In genomic region chr5:137234973-137235943, GRCh38 we compare ENCODE assay signal across 16 cellular contexts.
DNase-seq lines count a peak whose midpoint lies in the region; ATAC-seq, FAIRE-seq and TF ChIP-seq lines count a peak whose summit lies in the region.
"Had no signal": no experiment of that assay in that cellular context is flagged by ENCODE, and none has a peak within 500 bp of the region (broad histone marks: within the 10 kb centered on the region; RNA-seq: fewer than 3 reads in every experiment).

No MANE protein-coding gene starts in this region.

- H3K36me3 ChIP-seq in PC-9 (ENCODE audit: low read depth) (no peaks in the 10 kb centered on the region), keratinocyte (ENCODE audit: control insufficient read depth in 2 of 2, extremely low read depth in 1 of 2, insufficient read depth in 2 of 2, low read length in 2 of 2) (no peaks in the 10 kb centered on the region), thyroid gland (no peaks in the 10 kb centered on the region)
- H3K36me3 ChIP-seq: brain microvascular endothelial cell, spleen, uterus had no signal

- no peaks in the 10 kb centered on the region for H4K20me1 ChIP-seq in PC-9 (ENCODE audit: insufficient read depth)
- no peaks in the 10 kb centered on the region for H4K20me1 ChIP-seq in keratinocyte (ENCODE audit: control insufficient read depth, extremely low read depth, insufficient read depth, low read length)

- H3K79me2 ChIP-seq in PC-9 (ENCODE audit: low read depth) (no peaks in the 10 kb centered on the region), keratinocyte (ENCODE audit: control insufficient read depth, insufficient read depth, low read length) (no peaks in the 10 kb centered on the region)

- dilution Hi-C loops in keratinocyte (cut with MboI; ENCODE audit: extremely low pct_ligation_motif_present, low sequenced_read_pairs), result no loop called here

- peak; percentile 52 for ATAC-seq in GM18520 (IDR thresholded peaks at IDR 0.05; ENCODE audit: unreplicated experiment)
- peak; percentile 69 for ATAC-seq in HG02798 (IDR thresholded peaks at IDR 0.05; ENCODE audit: poor library complexity, unreplicated experiment)
- ATAC-seq: stimulated activated naive B cell treated with anti-CD40 and anti-IgM and Interleukin-4, amounts not matched to agents 10 μg/mL and 1 μg/mL and 100 μg/mL, for 72 hours had no signal

- H3K27me3 Mint-ChIP-seq in endothelial cell (ENCODE audit: unreplicated experiment), result peaks cover 2% of the 10 kb centered on the region

- H3K9me1 ChIP-seq in keratinocyte (ENCODE audit: control insufficient read depth, extremely low read depth, insufficient read depth, low read length), result no peaks in the 10 kb centered on the region

- H3K9me2 ChIP-seq in PC-9 (ENCODE audit: insufficient read depth), result no peaks in the 10 kb centered on the region

- 85% methylated on average over 10 of the region's 10 CpGs for WGBS in thyroid gland, 2 donors

- 0 out of 2 replicates have a peak overlapping the region, but pooled peaks have one; percentile 12 for H3K4me3 ChIP-seq in PC-9
- H3K4me3 ChIP-seq in keratinocyte (ENCODE audit: control insufficient read depth in 2 of 3, extremely low read depth in 1 of 3, insufficient read depth in 2 of 3, low read depth in 1 of 3, low read length in 3 of 3), result no peak overlapping the region
- H3K4me3 ChIP-seq in thyroid gland (replicated peaks in 1 of 3), result no peak overlapping the region
- H3K4me3 ChIP-seq: spleen, uterus had no signal

- DNase-seq in PC-9, result peak; percentile 58 to 98
- peak; percentile 98 for DNase-seq in keratinocyte (ENCODE audit: low read depth, low spot score)
- no peak for DNase-seq in activated T-cell treated with anti-CD3 and anti-CD28 coated beads for 4 hours
- DNase-seq in endothelial cell (ENCODE audit: low spot score), result no peak
- no peak for DNase-seq in NCI-H2227 treated with DMSO at 0.1 percent for 48 hours (lab: John Stamatoyannopoulos, UW)
- DNase-seq in thyroid gland, result no peak
- DNase-seq: activated CD4-positive, alpha-beta T cell treated with anti-CD3 and anti-CD28 coated beads for 4 hours; activated naive CD4-positive, alpha-beta T cell treated with Interleukin-2 at 50 U/mL for 16 hours; AML-193; brain microvascular endothelial cell; spleen; stimulated activated naive B cell treated with anti-CD40 and anti-IgM and Interleukin-4, amounts not matched to agents 10 μg/mL and 1 μg/mL and 100 μg/mL, for 72 hours; uterus had no signal

- H3K27ac ChIP-seq in PC-9 (peak overlapping the region; percentile 81), keratinocyte (ENCODE audit: control insufficient read depth, insufficient read depth, low read length) (peak overlapping the region; percentile 89), thyroid gland (no peak overlapping the region)
- H3K27ac ChIP-seq: brain microvascular endothelial cell, spleen, uterus had no signal

- no peak for TF ChIP-seq POLR2A in thyroid gland (IDR thresholded peaks at IDR 0.05)

- no peaks in the 10 kb centered on the region for H3K36me3 Mint-ChIP-seq in endothelial cell (ENCODE audit: low read depth, unreplicated experiment)
- H3K36me3 Mint-ChIP-seq: stimulated activated naive B cell treated with anti-CD40 and anti-IgM and Interleukin-4, amounts not matched to agents 10 μg/mL and 1 μg/mL and 100 μg/mL, for 72 hours had no signal

- no peaks in the 10 kb centered on the region for H3K4me1 Mint-ChIP-seq in endothelial cell (ENCODE audit: unreplicated experiment)
- H3K4me1 Mint-ChIP-seq: stimulated activated naive B cell treated with anti-CD40 and anti-IgM and Interleukin-4, amounts not matched to agents 10 μg/mL and 1 μg/mL and 100 μg/mL, for 72 hours had no signal

- CTCF ChIA-PET in PC-9 (lab: Charles Lee), result interaction anchor here (0.6 kb wide), 1 partner anchor 374 kb away, joined by 3 read pairs; no protein-coding TSS in a partner anchor

- peak overlapping the region; percentile 28 for H3K9ac ChIP-seq in keratinocyte (ENCODE audit: control insufficient read depth, extremely low read depth, insufficient read depth, low read length)

- H3F3A ChIP-seq in PC-9 (ENCODE audit: insufficient read depth, low read depth), result peaks cover 17% of the 10 kb centered on the region

- POLR2A ChIA-PET in PC-9 (lab: Charles Lee; ENCODE audit: unreplicated experiment), result no interaction called here

- H3K27ac Mint-ChIP-seq in endothelial cell (ENCODE audit: unreplicated experiment), result no peak overlapping the region
- H3K27ac Mint-ChIP-seq: stimulated activated naive B cell treated with anti-CD40 and anti-IgM and Interleukin-4, amounts not matched to agents 10 μg/mL and 1 μg/mL and 100 μg/mL, for 72 hours had no signal

- peak; percentile 93 for FAIRE-seq in keratinocyte (lab: Jason Lieb, UNC)
- FAIRE-seq: D721Med had no signal

- intact Hi-C loops in PC-9 (cut with micrococcal nuclease; ENCODE audit: unreplicated experiment) (loop anchor here (1.0 to 5.0 kb wide), 4 partner anchors 17 to 157 kb away; no protein-coding TSS in a partner anchor), thyroid gland (cut with DNase I) (no loop called here)

- H3K9me3 Mint-ChIP-seq in endothelial cell (ENCODE audit: unreplicated experiment), result no peaks in the 10 kb centered on the region
- H3K9me3 Mint-ChIP-seq: stimulated activated naive B cell treated with anti-CD40 and anti-IgM and Interleukin-4, amounts not matched to agents 10 μg/mL and 1 μg/mL and 100 μg/mL, for 72 hours had no signal

- TF ChIP-seq CTCF in PC-9 (conservative IDR thresholded peaks at IDR 0.05) (no peak), keratinocyte (optimal IDR thresholded peaks at IDR 0.05 in 1 of 3, IDR thresholded peaks at IDR 0.05 in 1 of 3, conservative IDR thresholded peaks at IDR 0.05 in 1 of 3; ENCODE audit: extremely low read depth in 1 of 3, insufficient read depth in 2 of 3, low read length in 3 of 3) (peak in 2 of 3 experiments; percentile 7 to 36), endothelial cell (IDR thresholded peaks at IDR 0.05; ENCODE audit: unreplicated experiment) (no peak), thyroid gland (IDR thresholded peaks at IDR 0.05) (no peak)

- H2AFZ ChIP-seq in PC-9, result no peak overlapping the region
- H2AFZ ChIP-seq in keratinocyte (ENCODE audit: control insufficient read depth, low read length), result peak overlapping the region; percentile 58

- H3K4me2 ChIP-seq in PC-9, result peak overlapping the region; percentile 70
- peak overlapping the region; percentile 49 for H3K4me2 ChIP-seq in keratinocyte (ENCODE audit: control insufficient read depth, extremely low read depth, insufficient read depth, low read depth, low read length)

- H3K4me1 ChIP-seq in PC-9 (replicated peaks; ENCODE audit: insufficient read depth), result peaks cover 57% of the 10 kb centered on the region
- peaks cover 41% of the 10 kb centered on the region for H3K4me1 ChIP-seq in keratinocyte (ENCODE audit: control insufficient read depth, extremely low read depth, insufficient read depth, low read length)
- no peaks in the 10 kb centered on the region for H3K4me1 ChIP-seq in thyroid gland
- H3K4me1 ChIP-seq: spleen, uterus had no signal

- no peak overlapping the region for H3K4me3 Mint-ChIP-seq in endothelial cell (ENCODE audit: unreplicated experiment)
- H3K4me3 Mint-ChIP-seq: stimulated activated naive B cell treated with anti-CD40 and anti-IgM and Interleukin-4, amounts not matched to agents 10 μg/mL and 1 μg/mL and 100 μg/mL, for 72 hours had no signal

- BruUV-seq in PC-9 (replicated peaks; lab: Mats Ljungman, UMichigan), result no TSS peak

- H3K27me3 ChIP-seq in PC-9 (ENCODE audit: insufficient read depth, low read depth), result no peaks in the 10 kb centered on the region
- H3K27me3 ChIP-seq in keratinocyte (ENCODE audit: control insufficient read depth, extremely low read depth, insufficient read depth, low read length), result no peaks in the 10 kb centered on the region
- no peaks in the 10 kb centered on the region for H3K27me3 ChIP-seq in thyroid gland
- H3K27me3 ChIP-seq: brain microvascular endothelial cell, uterus had no signal

- H3K9me3 ChIP-seq in PC-9 (ENCODE audit: insufficient read depth, low read depth), result no peaks in the 10 kb centered on the region; the same call in 1 of the 2 replicates
- no peaks in the 10 kb centered on the region for H3K9me3 ChIP-seq in keratinocyte (ENCODE audit: control insufficient read depth, low read depth, low read length)
- no peaks in the 10 kb centered on the region for H3K9me3 ChIP-seq in thyroid gland
- H3K9me3 ChIP-seq: spleen, uterus had no signal

Comparison
In these comparisons a context has a peak if more than half of its experiments do, and no peak if none do; other contexts are left out.
1. DNase-seq: peak in PC-9 (2 of 2) and keratinocyte (single experiment); none in activated T-cell treated with anti-CD3 and anti-CD28 coated beads for 4 hours (single experiment), endothelial cell (single experiment), NCI-H2227 treated with DMSO at 0.1 percent for 48 hours (single experiment) and thyroid gland (0 of 2).
2. H3K27ac ChIP-seq: peak in PC-9 (single experiment) and keratinocyte (single experiment); none in thyroid gland (0 of 3).
3. CTCF ChIP-seq: peak in keratinocyte (2 of 3); none in PC-9 (single experiment), endothelial cell (single experiment) and thyroid gland (0 of 6).